In genomic region chr1:97348599-97349265, GRCh38 we compare ENCODE assay signal across 1 cellular context.
TF ChIP-seq lines count a peak whose summit lies in the region.

No MANE protein-coding gene starts in this region.

TF ChIP-seq in GM23338, 12 proteins besides CTCF, POLR2A, EP300 and RAD21 (continued from another document):
- TF ChIP-seq, protein P1, sequence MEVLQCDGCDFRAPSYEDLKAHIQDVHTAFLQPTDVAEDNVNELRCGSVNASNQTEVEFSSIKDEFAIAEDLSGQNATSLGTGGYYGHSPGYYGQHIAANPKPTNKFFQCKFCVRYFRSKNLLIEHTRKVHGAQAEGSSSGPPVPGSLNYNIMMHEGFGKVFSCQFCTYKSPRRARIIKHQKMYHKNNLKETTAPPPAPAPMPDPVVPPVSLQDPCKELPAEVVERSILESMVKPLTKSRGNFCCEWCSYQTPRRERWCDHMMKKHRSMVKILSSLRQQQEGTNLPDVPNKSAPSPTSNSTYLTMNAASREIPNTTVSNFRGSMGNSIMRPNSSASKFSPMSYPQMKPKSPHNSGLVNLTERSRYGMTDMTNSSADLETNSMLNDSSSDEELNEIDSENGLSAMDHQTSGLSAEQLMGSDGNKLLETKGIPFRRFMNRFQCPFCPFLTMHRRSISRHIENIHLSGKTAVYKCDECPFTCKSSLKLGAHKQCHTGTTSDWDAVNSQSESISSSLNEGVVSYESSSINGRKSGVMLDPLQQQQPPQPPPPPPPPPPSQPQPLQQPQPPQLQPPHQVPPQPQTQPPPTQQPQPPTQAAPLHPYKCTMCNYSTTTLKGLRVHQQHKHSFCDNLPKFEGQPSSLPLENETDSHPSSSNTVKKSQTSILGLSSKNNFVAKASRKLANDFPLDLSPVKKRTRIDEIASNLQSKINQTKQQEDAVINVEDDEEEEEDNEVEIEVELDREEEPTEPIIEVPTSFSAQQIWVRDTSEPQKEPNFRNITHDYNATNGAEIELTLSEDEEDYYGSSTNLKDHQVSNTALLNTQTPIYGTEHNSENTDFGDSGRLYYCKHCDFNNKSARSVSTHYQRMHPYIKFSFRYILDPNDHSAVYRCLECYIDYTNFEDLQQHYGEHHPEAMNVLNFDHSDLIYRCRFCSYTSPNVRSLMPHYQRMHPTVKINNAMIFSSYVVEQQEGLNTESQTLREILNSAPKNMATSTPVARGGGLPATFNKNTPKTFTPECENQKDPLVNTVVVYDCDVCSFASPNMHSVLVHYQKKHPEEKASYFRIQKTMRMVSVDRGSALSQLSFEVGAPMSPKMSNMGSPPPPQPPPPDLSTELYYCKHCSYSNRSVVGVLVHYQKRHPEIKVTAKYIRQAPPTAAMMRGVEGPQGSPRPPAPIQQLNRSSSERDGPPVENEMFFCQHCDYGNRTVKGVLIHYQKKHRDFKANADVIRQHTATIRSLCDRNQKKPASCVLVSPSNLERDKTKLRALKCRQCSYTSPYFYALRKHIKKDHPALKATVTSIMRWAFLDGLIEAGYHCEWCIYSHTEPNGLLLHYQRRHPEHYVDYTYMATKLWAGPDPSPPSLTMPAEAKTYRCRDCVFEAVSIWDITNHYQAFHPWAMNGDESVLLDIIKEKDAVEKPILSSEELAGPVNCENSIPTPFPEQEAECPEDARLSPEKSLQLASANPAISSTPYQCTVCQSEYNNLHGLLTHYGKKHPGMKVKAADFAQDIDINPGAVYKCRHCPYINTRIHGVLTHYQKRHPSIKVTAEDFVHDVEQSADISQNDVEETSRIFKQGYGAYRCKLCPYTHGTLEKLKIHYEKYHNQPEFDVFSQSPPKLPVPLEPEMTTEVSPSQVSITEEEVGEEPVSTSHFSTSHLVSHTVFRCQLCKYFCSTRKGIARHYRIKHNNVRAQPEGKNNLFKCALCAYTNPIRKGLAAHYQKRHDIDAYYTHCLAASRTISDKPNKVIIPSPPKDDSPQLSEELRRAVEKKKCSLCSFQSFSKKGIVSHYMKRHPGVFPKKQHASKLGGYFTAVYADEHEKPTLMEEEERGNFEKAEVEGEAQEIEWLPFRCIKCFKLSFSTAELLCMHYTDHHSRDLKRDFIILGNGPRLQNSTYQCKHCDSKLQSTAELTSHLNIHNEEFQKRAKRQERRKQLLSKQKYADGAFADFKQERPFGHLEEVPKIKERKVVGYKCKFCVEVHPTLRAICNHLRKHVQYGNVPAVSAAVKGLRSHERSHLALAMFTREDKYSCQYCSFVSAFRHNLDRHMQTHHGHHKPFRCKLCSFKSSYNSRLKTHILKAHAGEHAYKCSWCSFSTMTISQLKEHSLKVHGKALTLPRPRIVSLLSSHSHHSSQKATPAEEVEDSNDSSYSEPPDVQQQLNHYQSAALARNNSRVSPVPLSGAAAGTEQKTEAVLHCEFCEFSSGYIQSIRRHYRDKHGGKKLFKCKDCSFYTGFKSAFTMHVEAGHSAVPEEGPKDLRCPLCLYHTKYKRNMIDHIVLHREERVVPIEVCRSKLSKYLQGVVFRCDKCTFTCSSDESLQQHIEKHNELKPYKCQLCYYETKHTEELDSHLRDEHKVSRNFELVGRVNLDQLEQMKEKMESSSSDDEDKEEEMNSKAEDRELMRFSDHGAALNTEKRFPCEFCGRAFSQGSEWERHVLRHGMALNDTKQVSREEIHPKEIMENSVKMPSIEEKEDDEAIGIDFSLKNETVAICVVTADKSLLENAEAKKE (CRISPR knock-in tag; IDR thresholded peaks at IDR 0.05): no peak
- no peak for TF ChIP-seq NANOG (IDR thresholded peaks at IDR 0.05; ENCODE audit: borderline replicate concordance)
- TF ChIP-seq ZNF331 (CRISPR knock-in tag; IDR thresholded peaks at IDR 0.05; ENCODE audit: low read depth): no peak
- no peak for TF ChIP-seq POLR2AphosphoS5 (IDR thresholded peaks at IDR 0.05; ENCODE audit: low read depth)
